Comparison of ENCODE assay signal across 12 cellular contexts in genomic region chr2:157172866-157173578, GRCh38.
DNase-seq lines count a peak whose midpoint lies in the region; ATAC-seq and TF ChIP-seq lines count a peak whose summit lies in the region.
"Had no signal": no experiment of that assay in that cellular context is flagged by ENCODE, and none has a peak within 500 bp of the region (broad histone marks: within the 10 kb centered on the region; RNA-seq: fewer than 3 reads in every experiment).

No MANE protein-coding gene starts in this region.

- ATAC-seq in SK-N-SH treated with all-trans-retinoic acid at 6 μM for 48 hours (peak; percentile 74), HG03039 (IDR thresholded peaks at IDR 0.05; ENCODE audit: unreplicated experiment) (no peak)

- H2AFZ ChIP-seq in smooth muscle cell (ENCODE audit: low read depth) = no peak overlapping the region

- H3K4me1 Mint-ChIP-seq in Caco-2 (ENCODE audit: low read depth, unreplicated experiment) = peaks cover 8% of the 10 kb centered on the region
- H3K4me1 Mint-ChIP-seq: neural crest cell had no signal

- WGBS in smooth muscle cell (ENCODE audit: low lambda C conversion rate) = 83% methylated on average over 3 of the region's 3 CpGs

- H3K4me3 ChIP-seq in fibroblast of pulmonary artery (replicated peaks; ENCODE audit: low read depth, low read length) (peak overlapping the region; percentile 26), smooth muscle cell (no peak overlapping the region), Caco-2 (ENCODE audit: low read depth, low read length) (no peak overlapping the region)

- H3K79me2 ChIP-seq in smooth muscle cell (ENCODE audit: low read depth) = no peaks in the 10 kb centered on the region

- peak overlapping the region; percentile 56 for H3K4me2 ChIP-seq in smooth muscle cell

- H3K9me3 Mint-ChIP-seq in Caco-2 (ENCODE audit: unreplicated experiment) = peaks cover 9% of the 10 kb centered on the region
- H3K9me3 Mint-ChIP-seq: activated T-cell treated with anti-CD3 and anti-CD28 coated beads, Interleukin-2, amount 50 U/mL, for 24 hours had no signal

- POLR2A ChIA-PET in Caco-2 (lab: Charles Lee) = no interaction called here

- no peaks in the 10 kb centered on the region for H3K9me3 ChIP-seq in smooth muscle cell (replicated peaks; ENCODE audit: low read depth)
- no peaks in the 10 kb centered on the region for H3K9me3 ChIP-seq in Caco-2

- intact Hi-C loops in Caco-2 (cut with micrococcal nuclease; ENCODE audit: unreplicated experiment) = no loop called here

- H3F3A ChIP-seq in smooth muscle cell (ENCODE audit: low read depth) = no peaks in the 10 kb centered on the region

- in situ Hi-C loops in G401 (cut with HindIII; ENCODE audit: low sequenced_read_pairs) = no loop called here

- TF ChIP-seq CTCF in fibroblast of pulmonary artery (IDR thresholded peaks at IDR 0.05; ENCODE audit: low read length, missing control alignments) (no peak), smooth muscle cell (IDR thresholded peaks at IDR 0.05; ENCODE audit: borderline replicate concordance, insufficient read depth, poor library complexity, severe bottlenecking) (no peak), Caco-2 (IDR thresholded peaks at IDR 0.05; ENCODE audit: insufficient read depth in 1 of 2, low read depth in 1 of 2, low read length in 1 of 2, severe bottlenecking in 1 of 2, unreplicated experiment in 1 of 2) (no peak)

- H3K4me3 Mint-ChIP-seq in Caco-2 (ENCODE audit: unreplicated experiment) = no peak overlapping the region
- H3K4me3 Mint-ChIP-seq: activated T-cell treated with anti-CD3 and anti-CD28 coated beads, Interleukin-2, amount 50 U/mL, for 24 hours; neural crest cell had no signal

- BruUV-seq in Caco-2 (replicated peaks; lab: Mats Ljungman, UMichigan) = no TSS peak

- H4K20me1 ChIP-seq in smooth muscle cell (ENCODE audit: low read depth) = no peaks in the 10 kb centered on the region

- H3K36me3 ChIP-seq in smooth muscle cell (ENCODE audit: low read depth) (no peaks in the 10 kb centered on the region), Caco-2 (ENCODE audit: control insufficient read depth, insufficient read depth, low read length) (no peaks in the 10 kb centered on the region)

- H3K36me3 Mint-ChIP-seq in Caco-2 (ENCODE audit: insufficient read depth, unreplicated experiment) = no peaks in the 10 kb centered on the region

- H3K27me3 Mint-ChIP-seq in Caco-2 (ENCODE audit: insufficient read depth, unreplicated experiment) = peaks cover 3% of the 10 kb centered on the region

- no peaks in the 10 kb centered on the region for H3K4me1 ChIP-seq in smooth muscle cell (ENCODE audit: low read depth)
- H3K4me1 ChIP-seq in Caco-2 = no peaks in the 10 kb centered on the region

- H3K27ac ChIP-seq in smooth muscle cell (ENCODE audit: low read depth) = peak overlapping the region; percentile 29

- H3K27me3 ChIP-seq in smooth muscle cell (ENCODE audit: low read depth) (no peaks in the 10 kb centered on the region), Caco-2 (replicated peaks; ENCODE audit: control insufficient read depth, insufficient read depth, low read length) (no peaks in the 10 kb centered on the region)

- CTCF ChIA-PET in Caco-2 (lab: Charles Lee) = no interaction called here

- H3K9ac ChIP-seq in smooth muscle cell (ENCODE audit: low read depth) = no peak overlapping the region

- H3K27ac Mint-ChIP-seq in Caco-2 (ENCODE audit: unreplicated experiment) = no peak overlapping the region
- H3K27ac Mint-ChIP-seq: activated T-cell treated with anti-CD3 and anti-CD28 coated beads, Interleukin-2, amount 50 U/mL, for 24 hours had no signal

- DNase-seq in G401 (ENCODE audit: low spot score) = peak; percentile 68
- peak; percentile 69 for DNase-seq in fibroblast of pulmonary artery (ENCODE audit: low read depth)
- DNase-seq in smooth muscle cell (lab: John Stamatoyannopoulos, UW; ENCODE audit: unreplicated experiment) = no peak
- no peak for DNase-seq in stimulated activated naive CD4-positive, alpha-beta T cell treated with Interleukin-2 at 50 U/mL for 16 hours (lab: John Stamatoyannopoulos, UW)
- no peak for DNase-seq in Caco-2
- DNase-seq in AG08396 (ENCODE audit: low spot score) = no peak
- DNase-seq: activated CD4-positive, alpha-beta T cell treated with anti-CD3 and anti-CD28 coated beads for 4 hours; activated T-cell treated with anti-CD3 and anti-CD28 coated beads, Interleukin-2, amount 50 U/mL, for 24 hours; hypothalamus had no signal

TF ChIP-seq in SK-N-SH treated with all-trans-retinoic acid at 6 μM for 48 hours, 23 proteins besides CTCF, POLR2A, EP300 and RAD21:
- no peak for TF ChIP-seq SNAI2 (CRISPR knock-in tag; IDR thresholded peaks at IDR 0.05)
- TF ChIP-seq CSDC2 (CRISPR knock-in tag; IDR thresholded peaks at IDR 0.05) = no peak
- no peak for TF ChIP-seq BACH2 (CRISPR knock-in tag; IDR thresholded peaks at IDR 0.05; ENCODE audit: borderline replicate concordance)

Comparison
In these comparisons a context has a peak if more than half of its experiments do, and no peak if none do; other contexts are left out.
1. DNase-seq: peak in G401 (single experiment) and fibroblast of pulmonary artery (single experiment); none in smooth muscle cell (single experiment), stimulated activated naive CD4-positive, alpha-beta T cell treated with Interleukin-2 at 50 U/mL for 16 hours (single experiment), Caco-2 (0 of 2) and AG08396 (single experiment).